25 cellular contexts compared by ENCODE assay signal in the genomic region with DNA sequence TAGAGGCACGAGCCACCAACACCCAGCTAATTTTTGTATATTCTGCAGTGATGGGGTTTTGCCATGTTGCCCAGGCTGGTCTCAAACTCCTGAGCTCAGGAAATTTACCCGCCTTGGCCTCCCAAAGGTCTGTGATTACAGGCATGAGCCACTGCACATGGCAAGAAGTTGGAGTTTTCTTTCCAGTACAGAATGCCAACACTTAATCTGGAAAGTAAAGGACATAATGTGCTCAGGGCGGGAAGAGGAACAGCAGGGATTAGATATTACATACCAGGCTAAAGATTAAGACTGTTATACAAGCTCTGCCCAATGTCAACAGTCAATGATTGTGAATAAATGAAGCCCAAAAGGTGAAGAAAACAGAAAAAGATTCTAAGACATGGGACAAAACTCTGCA. TPM values are rescaled to one million over a fixed set of nuclear protein-coding genes. Genes with fewer than 3 reads are reported as not detected.
DNase-seq lines count a peak whose midpoint lies in the region; ATAC-seq, FAIRE-seq and TF ChIP-seq lines count a peak whose summit lies in the region.
"Had no signal": no experiment of that assay in that cellular context is flagged by ENCODE, and none has a peak within 500 bp of the region (broad histone marks: within the 10 kb centered on the region; RNA-seq: fewer than 3 reads in every experiment).

No MANE protein-coding gene starts in this region.

- TF ChIP-seq POLR2A in sigmoid colon (IDR thresholded peaks at IDR 0.05), result no peak

- no peak overlapping the region for H3K9ac ChIP-seq in smooth muscle cell (ENCODE audit: low read depth)

- H3K4me3 ChIP-seq in hepatocyte (no peak overlapping the region), pancreas (no peak overlapping the region), smooth muscle cell (no peak overlapping the region), sigmoid colon (no peak overlapping the region)
- H3K4me3 ChIP-seq: HAP-1 had no signal

- no peak for TF ChIP-seq EP300 in sigmoid colon (IDR thresholded peaks at IDR 0.05)

- H3K27ac ChIP-seq in 22Rv1, result peak overlapping the region; percentile 29
- H3K27ac ChIP-seq in hepatocyte, result peak overlapping the region; percentile 5
- H3K27ac ChIP-seq in pancreas, result peak overlapping the region in 2 of 4 donors; percentile 57 to 75
- no peak overlapping the region for H3K27ac ChIP-seq in smooth muscle cell (ENCODE audit: low read depth)
- no peak overlapping the region for H3K27ac ChIP-seq in sigmoid colon

- no peaks in the 10 kb centered on the region for H3F3A ChIP-seq in smooth muscle cell (ENCODE audit: low read depth)

- intact Hi-C loops in pancreas (cut with DNase I) (loop anchor here in 2 of 3 donors (10.0 kb wide), 1 partner anchor 100 kb away; no protein-coding TSS in a partner anchor), sigmoid colon (cut with DNase I) (no loop called here)

- no peak for TF ChIP-seq CTCF in 22Rv1 (IDR thresholded peaks at IDR 0.05)
- no peak for TF ChIP-seq CTCF in hepatocyte (IDR thresholded peaks at IDR 0.05; ENCODE audit: poor library complexity)
- TF ChIP-seq CTCF in pancreas (IDR thresholded peaks at IDR 0.05), result no peak
- no peak for TF ChIP-seq CTCF in smooth muscle cell (IDR thresholded peaks at IDR 0.05; ENCODE audit: borderline replicate concordance, insufficient read depth, poor library complexity, severe bottlenecking)
- TF ChIP-seq CTCF in sigmoid colon (IDR thresholded peaks at IDR 0.05), result no peak

- WGBS in hepatocyte (ENCODE audit: low lambda C conversion rate, missing lambda C conversion rate), result 88% methylated on average over 3 of the region's 3 CpGs
- 43 to 50% methylated on average over 3 of the region's 3 CpGs for WGBS in pancreas, 2 donors
- WGBS in smooth muscle cell (ENCODE audit: low lambda C conversion rate), result 77% methylated on average over 3 of the region's 3 CpGs
- 85% methylated on average over 3 of the region's 3 CpGs for WGBS in sigmoid colon, 2 donors

- no peaks in the 10 kb centered on the region for H3K4me1 ChIP-seq in hepatocyte (ENCODE audit: insufficient read depth)
- H3K4me1 ChIP-seq in pancreas, result peaks cover 12 to 19% (median 15%) of the 10 kb centered on the region in 3 donors
- peaks cover 4% of the 10 kb centered on the region for H3K4me1 ChIP-seq in smooth muscle cell (ENCODE audit: low read depth)
- H3K4me1 ChIP-seq in sigmoid colon, result no peaks in the 10 kb centered on the region
- H3K4me1 ChIP-seq: HAP-1 had no signal

- H2AFZ ChIP-seq in hepatocyte (no peak overlapping the region), smooth muscle cell (ENCODE audit: low read depth) (no peak overlapping the region)

- ATAC-seq in pancreas, result peak; percentile 72 to 93 (median 84)
- no peak for ATAC-seq in GM19397 (IDR thresholded peaks at IDR 0.05; ENCODE audit: unreplicated experiment)

- peaks cover 8% of the 10 kb centered on the region for H3K79me2 ChIP-seq in hepatocyte
- no peaks in the 10 kb centered on the region for H3K79me2 ChIP-seq in smooth muscle cell (ENCODE audit: low read depth)

- DNase-seq in amniotic epithelial cell (ENCODE audit: low read depth), result peak; percentile 37
- DNase-seq in hepatocyte (ENCODE audit: low spot score), result no peak
- DNase-seq in pancreas, result peak in 3 of 6 donors; percentile 37 to 54 (median 44)
- no peak for DNase-seq in smooth muscle cell (lab: John Stamatoyannopoulos, UW; ENCODE audit: unreplicated experiment)
- no peak for DNase-seq in sigmoid colon
- DNase-seq: C1 segment of cervical spinal cord; Calu3; CD4-positive, alpha-beta memory T cell; COR-L47; DMS53; DMS79 treated with DMSO at 0.1 percent for 48 hours; GF-D8; GOT3; HFFc6 had no signal

- H3K36me3 ChIP-seq in hepatocyte (replicated peaks; ENCODE audit: insufficient read depth, low read depth), result no peaks in the 10 kb centered on the region
- no peaks in the 10 kb centered on the region for H3K36me3 ChIP-seq in pancreas
- no peaks in the 10 kb centered on the region for H3K36me3 ChIP-seq in smooth muscle cell (ENCODE audit: low read depth)
- H3K36me3 ChIP-seq in sigmoid colon, result no peaks in the 10 kb centered on the region
- H3K36me3 ChIP-seq: HAP-1 had no signal

- no peak for FAIRE-seq in pancreas (lab: Jason Lieb, UNC)
- FAIRE-seq: GM12891, GM18507, H54 had no signal

- H3K27me3 ChIP-seq in hepatocyte (no peaks in the 10 kb centered on the region), pancreas (no peaks in the 10 kb centered on the region), smooth muscle cell (ENCODE audit: low read depth) (no peaks in the 10 kb centered on the region), sigmoid colon (no peaks in the 10 kb centered on the region)

- H3K4me2 ChIP-seq in hepatocyte, result no peak overlapping the region
- no peak overlapping the region for H3K4me2 ChIP-seq in smooth muscle cell

- no peaks in the 10 kb centered on the region for H4K20me1 ChIP-seq in hepatocyte (ENCODE audit: insufficient read depth, poor library complexity, severe bottlenecking)
- H4K20me1 ChIP-seq in smooth muscle cell (ENCODE audit: low read depth), result no peaks in the 10 kb centered on the region

- no peaks in the 10 kb centered on the region for H3K9me2 ChIP-seq in hepatocyte (replicated peaks; ENCODE audit: insufficient read depth)

- H3K9me3 ChIP-seq in hepatocyte (ENCODE audit: low read depth) (no peaks in the 10 kb centered on the region), pancreas (no peaks in the 10 kb centered on the region), smooth muscle cell (replicated peaks; ENCODE audit: low read depth) (no peaks in the 10 kb centered on the region), sigmoid colon (no peaks in the 10 kb centered on the region)
- H3K9me3 ChIP-seq: HAP-1 had no signal

RNA-seq across cellular contexts. Expression of a gene that starts 47.2 kb away (rescaled TPM):
- total RNA-seq in hepatocyte, result 8.0 and 8.1 TPM in 2 replicates
- 5.9 and 10.6 TPM in 2 replicates for polyA plus RNA-seq in hepatocyte
- total RNA-seq in pancreas, result not detected
- not detected for polyA plus RNA-seq in pancreas
- not detected in 2 replicates for total RNA-seq in smooth muscle cell
- not detected in 2 replicates for polyA plus RNA-seq in smooth muscle cell
- not detected for total RNA-seq in sigmoid colon
- polyA plus RNA-seq in sigmoid colon, result not detected
- total RNA-seq: A172; A673; Calu3; CD4-positive, alpha-beta memory T cell; Daoy; G401; HFFc6 had no signal
- polyA plus RNA-seq: BJ; CD4-positive, alpha-beta memory T cell had no signal

Comparison
In these comparisons a context has a peak if more than half of its experiments do, and no peak if none do; other contexts are left out.
1. H3K27ac ChIP-seq: peak in 22Rv1 (single experiment) and hepatocyte (single experiment); none in smooth muscle cell (single experiment) and sigmoid colon (0 of 4).